Comparison of ENCODE assay signal across 9 cellular contexts in the genomic region with DNA sequence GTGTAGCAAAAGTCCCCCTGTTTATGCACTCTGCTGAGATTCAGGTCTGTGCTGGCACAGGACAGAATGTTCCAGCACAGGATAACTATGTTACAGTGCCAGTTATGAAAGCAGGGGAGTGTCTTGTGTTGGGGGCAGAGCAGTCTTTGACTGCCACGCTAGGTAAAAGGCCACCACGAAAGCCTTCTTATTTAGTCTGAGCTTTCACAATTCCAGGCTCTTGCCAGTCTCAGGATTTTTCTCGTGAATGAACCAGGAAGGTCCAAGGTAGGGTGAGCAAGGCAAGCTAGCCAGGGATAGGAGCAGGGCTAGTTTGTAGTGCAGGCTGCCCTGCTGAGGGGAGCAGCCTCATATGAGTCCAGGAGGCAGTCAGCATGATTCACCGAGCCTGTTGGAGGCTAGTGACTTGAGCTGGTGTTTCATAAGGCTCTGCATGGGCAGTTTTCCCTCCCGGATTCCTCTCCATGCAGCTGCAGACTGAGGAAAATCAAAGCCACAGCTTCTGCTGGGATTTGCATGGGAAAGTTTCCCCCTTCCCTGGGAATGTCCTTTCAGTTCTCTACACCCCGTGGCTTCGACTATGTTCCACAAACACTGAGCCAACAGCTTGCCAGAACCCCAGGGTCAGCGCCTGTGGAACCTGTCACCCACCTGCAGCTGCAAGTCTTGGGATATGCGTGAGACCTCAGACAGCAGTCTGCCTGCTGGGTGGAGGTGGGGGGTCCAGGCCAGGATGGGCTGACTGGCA.
A peak's percentile ranks its signal among the peaks of the same experiment; 100 is the strongest.
DNase-seq lines count a peak whose midpoint lies in the region; TF ChIP-seq lines count a peak whose summit lies in the region.
"Had no signal": no experiment of that assay in that cellular context is flagged by ENCODE, and none has a peak within 500 bp of the region (broad histone marks: within the 10 kb centered on the region; RNA-seq: fewer than 3 reads in every experiment).

No MANE protein-coding gene starts in this region.

- POLR2A ChIA-PET in CD8-positive, alpha-beta memory T cell (lab: Charles Lee), result no interaction called here

- H3K27me3 ChIP-seq in kidney epithelial cell (ENCODE audit: control insufficient read depth, insufficient read depth, low read length), result no peaks in the 10 kb centered on the region
- H3K27me3 ChIP-seq in spleen (replicated peaks in 1 of 7), result no peaks in the 10 kb centered on the region
- H3K27me3 ChIP-seq in CD8-positive, alpha-beta memory T cell (ENCODE audit: insufficient read depth, low read length, poor library complexity, severe bottlenecking), result no peaks in the 10 kb centered on the region

- no peaks in the 10 kb centered on the region for H3K9me3 ChIP-seq in spleen
- no peaks in the 10 kb centered on the region for H3K9me3 ChIP-seq in CD8-positive, alpha-beta memory T cell (ENCODE audit: low read length)

- no peaks in the 10 kb centered on the region for H3K9me3 Mint-ChIP-seq in CD8-positive, alpha-beta memory T cell

- no peaks in the 10 kb centered on the region for H3K36me3 Mint-ChIP-seq in CD8-positive, alpha-beta memory T cell

- H3K4me1 ChIP-seq in spleen, result no peaks in the 10 kb centered on the region
- no peaks in the 10 kb centered on the region for H3K4me1 ChIP-seq in CD8-positive, alpha-beta memory T cell (ENCODE audit: insufficient read depth, low read length)

- H3K27ac Mint-ChIP-seq in CD8-positive, alpha-beta memory T cell, result peak overlapping the region in 1 of 8 donors; percentile 20

- H3K4me1 Mint-ChIP-seq in CD8-positive, alpha-beta memory T cell, result no peaks in the 10 kb centered on the region

- CTCF ChIA-PET in CD8-positive, alpha-beta memory T cell (lab: Charles Lee), result no interaction called here

- no peaks in the 10 kb centered on the region for H3K36me3 ChIP-seq in kidney epithelial cell (ENCODE audit: control insufficient read depth, insufficient read depth, low read length)
- H3K36me3 ChIP-seq in spleen, result no peaks in the 10 kb centered on the region
- no peaks in the 10 kb centered on the region for H3K36me3 ChIP-seq in CD8-positive, alpha-beta memory T cell (ENCODE audit: insufficient read depth, low read length)

- intact Hi-C loops in spleen (cut with DNase I; ENCODE audit: low total_unique reads), result no loop called here

- no peak for TF ChIP-seq CTCF in HFF-Myc (IDR thresholded peaks at IDR 0.05; ENCODE audit: low read depth, low read length, missing control alignments)
- TF ChIP-seq CTCF in cardiac fibroblast (IDR thresholded peaks at IDR 0.05; ENCODE audit: low read depth, low read length), result no peak
- no peak for TF ChIP-seq CTCF in kidney epithelial cell (IDR thresholded peaks at IDR 0.05; ENCODE audit: insufficient read depth, low read length, poor library complexity, severe bottlenecking)
- no peak for TF ChIP-seq CTCF in spleen (IDR thresholded peaks at IDR 0.05 in 8 of 11, conservative IDR thresholded peaks at IDR 0.05 in 3 of 11)

- TF ChIP-seq POLR2A in spleen (IDR thresholded peaks at IDR 0.05), result no peak

- no peak overlapping the region for H3K27ac ChIP-seq in spleen
- no peak overlapping the region for H3K27ac ChIP-seq in CD8-positive, alpha-beta memory T cell (ENCODE audit: low read depth, low read length)

- peaks cover 4 to 18% of the 10 kb centered on the region in 2 donors for H3K27me3 Mint-ChIP-seq in CD8-positive, alpha-beta memory T cell

- H3K4me3 ChIP-seq in HFF-Myc (replicated peaks; ENCODE audit: low read depth, low read length) (no peak overlapping the region), cardiac fibroblast (replicated peaks in 1 of 2; ENCODE audit: low read depth in 2 of 2, low read length in 2 of 2) (no peak overlapping the region), kidney epithelial cell (ENCODE audit: low read depth, low read length) (no peak overlapping the region), spleen (no peak overlapping the region)
- no peak overlapping the region for H3K4me3 ChIP-seq in CD8-positive, alpha-beta memory T cell (ENCODE audit: low read length)

- peak; percentile 42 for DNase-seq in HFF-Myc (ENCODE audit: extremely low read depth, low read depth)
- DNase-seq in cardiac fibroblast (ENCODE audit: low read depth in 2 of 2), result peak; percentile 85 to 91
- peak; percentile 97 for DNase-seq in kidney epithelial cell (ENCODE audit: low read depth)
- DNase-seq in stromal cell of bone marrow (ENCODE audit: low read depth), result peak; percentile 87
- no peak for DNase-seq in spleen
- no peak for DNase-seq in HuH-7 (ENCODE audit: low spot score)
- DNase-seq in CD8-positive, alpha-beta memory T cell, result no peak
- no peak for DNase-seq in NCI-H510A treated with DMSO at 0.1 percent for 48 hours (lab: John Stamatoyannopoulos, UW)
- DNase-seq: NCI-H774 had no signal

- WGBS in spleen, 5 donors, result 74 to 92% (median 85%) methylated on average over 9 of the region's 9 CpGs

- no peak overlapping the region for H3K4me3 Mint-ChIP-seq in CD8-positive, alpha-beta memory T cell

Comparison
In these comparisons a context has a peak if more than half of its experiments do, and no peak if none do; other contexts are left out.
1. DNase-seq: peak in HFF-Myc (single experiment), cardiac fibroblast (2 of 2), kidney epithelial cell (single experiment) and stromal cell of bone marrow (single experiment); none in spleen (single experiment), HuH-7 (single experiment), CD8-positive, alpha-beta memory T cell (0 of 5) and NCI-H510A treated with DMSO at 0.1 percent for 48 hours (single experiment).